ENCODE assay signal across 21 cellular contexts in genomic region chr14:81980601-81981310, GRCh38.
"Had no signal": no experiment of that assay in that cellular context is flagged by ENCODE, and none has a peak within 500 bp of the region (broad histone marks: within the 10 kb centered on the region; RNA-seq: fewer than 3 reads in every experiment).

No MANE protein-coding gene starts in this region.

- DNase-seq: activated CD4-positive, alpha-beta memory T cell treated with anti-CD3 and anti-CD28 coated beads, Interleukin-2, amount 10 ng/mL, durations not matched to agents 7 days and 5 days; activated CD4-positive, alpha-beta T cell treated with anti-CD3 and anti-CD28 coated beads for 1 hour; activated CD4-positive, alpha-beta T cell treated with anti-CD3 and anti-CD28 coated beads, Interleukin-2, amount 10 ng/mL, durations not matched to agents 7 days and 5 days; activated CD8-positive, alpha-beta memory T cell treated with anti-CD3 and anti-CD28 coated beads, Interleukin-2, amount 50 U/mL, for 48 hours; activated gamma-delta T cell; activated naive CD4-positive, alpha-beta T cell treated with anti-CD3 and anti-CD28 coated beads, Interleukin-2, amount 10 ng/mL, durations not matched to agents 7 days and 5 days; activated naive CD8-positive, alpha-beta T cell treated with anti-CD3 and anti-CD28 coated beads, Interleukin-2, amount 10 ng/mL, durations not matched to agents 7 days and 5 days; activated T-cell treated with anti-CD3 and anti-CD28 coated beads, Interleukin-2, amount 50 U/mL, for 24 hours; esophagus squamous epithelium; left ventricle myocardium inferior; naive thymus-derived CD4-positive, alpha-beta T cell; sigmoid colon; stimulated activated CD4-positive, alpha-beta T cell treated with anti-CD3 and anti-CD28 coated beads, Interleukin-15, amount 100 ng/mL, for 24 hours; stimulated activated CD4-positive, alpha-beta T cell treated with anti-CD3 and anti-CD28 coated beads, Interleukin-2, amount 100 ng/mL, for 24 hours; stimulated activated naive B cell treated with anti-CD40 and anti-IgM and Interleukin-4, amounts not matched to agents 10 μg/mL and 1 μg/mL and 100 μg/mL, for 72 hours; stomach; T-helper 2 cell; tibial artery; upper lobe of right lung had no signal

- H3K27me3 ChIP-seq: ascending aorta, esophagus squamous epithelium, sigmoid colon, stomach, suprapubic skin, tibial artery, upper lobe of right lung had no signal

- H3K9me3 ChIP-seq: ascending aorta, esophagus squamous epithelium, left ventricle myocardium inferior, sigmoid colon, stomach, suprapubic skin, tibial artery, upper lobe of right lung had no signal

- H3K4me3 ChIP-seq: ascending aorta, esophagus squamous epithelium, left ventricle myocardium inferior, sigmoid colon, stomach, suprapubic skin, tibial artery, upper lobe of right lung had no signal

- H3K4me1 ChIP-seq: ascending aorta, esophagus squamous epithelium, left ventricle myocardium inferior, sigmoid colon, stomach, suprapubic skin, upper lobe of right lung had no signal

- H3K27ac ChIP-seq: ascending aorta, esophagus squamous epithelium, left ventricle myocardium inferior, sigmoid colon, stomach, suprapubic skin, tibial artery, upper lobe of right lung had no signal

- H3K36me3 ChIP-seq: ascending aorta, esophagus squamous epithelium, left ventricle myocardium inferior, sigmoid colon, stomach, suprapubic skin, tibial artery, upper lobe of right lung had no signal
